ENCODE assay signal across 11 cellular contexts in the genomic region with DNA sequence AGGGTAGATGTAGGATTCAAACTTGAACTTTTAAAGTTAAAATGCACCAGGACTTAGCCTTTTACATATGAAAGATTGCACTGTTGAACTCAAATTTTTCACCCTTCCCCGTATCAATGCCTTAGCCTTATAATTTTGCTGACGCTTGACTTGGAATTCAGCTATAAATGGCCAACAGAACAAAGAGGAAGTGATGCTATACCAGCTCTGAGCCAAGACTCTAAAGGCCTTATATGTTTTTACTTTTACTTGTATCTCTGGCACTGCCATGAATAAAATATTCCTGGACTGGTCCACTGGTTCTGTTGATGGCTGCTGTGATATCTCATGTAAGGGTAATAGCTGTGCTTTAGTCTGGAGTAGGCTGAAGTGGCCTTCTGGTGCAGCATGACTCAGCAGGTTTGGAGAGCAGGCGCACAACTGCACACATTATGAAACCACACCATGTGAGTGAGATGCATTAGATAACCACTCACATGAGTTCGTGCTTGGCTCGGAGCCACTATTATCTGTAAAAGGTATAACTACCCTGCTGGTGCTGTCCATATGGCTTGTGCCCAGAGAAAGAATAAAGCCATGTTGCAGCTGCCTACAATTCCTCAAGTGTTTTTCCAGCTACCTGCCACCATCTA. TPM values are rescaled to one million over a fixed set of nuclear protein-coding genes. Genes with fewer than 3 reads are reported as not detected.
DNase-seq lines count a peak whose midpoint lies in the region; ATAC-seq and TF ChIP-seq lines count a peak whose summit lies in the region.
"Had no signal": no experiment of that assay in that cellular context is flagged by ENCODE, and none has a peak within 500 bp of the region (broad histone marks: within the 10 kb centered on the region; RNA-seq: fewer than 3 reads in every experiment).

No MANE protein-coding gene starts in this region.

- 38 to 61% methylated on average over 5 of the region's 5 CpGs for WGBS in body of pancreas, 2 donors

- no peaks in the 10 kb centered on the region for H3K4me1 ChIP-seq in body of pancreas
- H3K4me1 ChIP-seq in right atrium auricular region, result no peaks in the 10 kb centered on the region

- H3K27ac Mint-ChIP-seq in glutamatergic neuron (ENCODE audit: unreplicated experiment), result no peak overlapping the region
- H3K27ac Mint-ChIP-seq: B cell, T-helper 17 cell had no signal

- no peaks in the 10 kb centered on the region for H3K36me3 Mint-ChIP-seq in glutamatergic neuron (ENCODE audit: unreplicated experiment)

- no peaks in the 10 kb centered on the region for H3K27me3 Mint-ChIP-seq in glutamatergic neuron (ENCODE audit: unreplicated experiment)

- DNase-seq in NCI-H748 (lab: John Stamatoyannopoulos, UW; ENCODE audit: unreplicated experiment), result peak; percentile 44
- DNase-seq in NCI-H748 treated with DMSO at 0.1 percent for 48 hours (lab: John Stamatoyannopoulos, UW), result no peak
- peak; percentile 56 for DNase-seq in NAMALWA (ENCODE audit: low spot score)
- peak; percentile 56 to 91 (median 80) for DNase-seq in body of pancreas
- DNase-seq in myocyte (ENCODE audit: low read depth), result peak; percentile 14
- no peak for DNase-seq in glutamatergic neuron
- no peak for DNase-seq in right atrium auricular region (ENCODE audit: low spot score)
- DNase-seq: activated effector memory CD4-positive, alpha-beta T cell treated with Interleukin-2 at 50 U/mL for 16 hours; T-helper 17 cell had no signal

- H3K36me3 ChIP-seq in body of pancreas (replicated peaks in 1 of 2; ENCODE audit: insufficient read depth in 1 of 2, low read depth in 2 of 2), result no peaks in the 10 kb centered on the region
- H3K36me3 ChIP-seq in right atrium auricular region, result no peaks in the 10 kb centered on the region

- no peaks in the 10 kb centered on the region for H3K27me3 ChIP-seq in body of pancreas
- no peaks in the 10 kb centered on the region for H3K27me3 ChIP-seq in right atrium auricular region

- no peak overlapping the region for H3K4me3 ChIP-seq in body of pancreas
- no peak overlapping the region for H3K4me3 ChIP-seq in right atrium auricular region

- intact Hi-C loops in body of pancreas (cut with DNase I), result no loop called here

- H3K27ac ChIP-seq in body of pancreas (peak overlapping the region in 1 of 4 donors; percentile 6), right atrium auricular region (no peak overlapping the region)

- peak; percentile 95 for ATAC-seq in body of pancreas
- ATAC-seq in GM19035 (IDR thresholded peaks at IDR 0.05; ENCODE audit: unreplicated experiment), result no peak
- ATAC-seq: T-helper 17 cell had no signal

- H3K9me3 ChIP-seq in body of pancreas, result no peaks in the 10 kb centered on the region
- H3K9me3 ChIP-seq in right atrium auricular region, result no peaks in the 10 kb centered on the region

- peaks cover 4% of the 10 kb centered on the region for H3K9me3 Mint-ChIP-seq in glutamatergic neuron (ENCODE audit: unreplicated experiment)

- no peak for TF ChIP-seq POLR2A in body of pancreas (IDR thresholded peaks at IDR 0.05)

- no peak for TF ChIP-seq CTCF in body of pancreas (IDR thresholded peaks at IDR 0.05)
- no peak for TF ChIP-seq CTCF in glutamatergic neuron (IDR thresholded peaks at IDR 0.05; ENCODE audit: partially characterized antibody, unreplicated experiment)
- TF ChIP-seq CTCF in right atrium auricular region (IDR thresholded peaks at IDR 0.05), result no peak

- no peak overlapping the region for H3K4me3 Mint-ChIP-seq in glutamatergic neuron (ENCODE audit: unreplicated experiment)
- H3K4me3 Mint-ChIP-seq: B cell, T-helper 17 cell had no signal

- no peaks in the 10 kb centered on the region for H3K4me1 Mint-ChIP-seq in glutamatergic neuron (ENCODE audit: low read depth, unreplicated experiment)

RNA-seq across cellular contexts. Expression of gene IER3IP1, which starts 8.4 kb away (rescaled TPM):
- total RNA-seq in body of pancreas (1 to 10 TPM; 5.6 to 8.0 TPM), myocyte (20.6 and 25.6 TPM in 2 replicates), glutamatergic neuron (ENCODE audit: unreplicated experiment) (9.8 TPM), right atrium auricular region (10 to 100 TPM in 1 of 2 donors, 1 to 10 TPM in 1; 9.7 to 15.5 TPM)
- 23.5 TPM for polyA plus RNA-seq in myocyte (2012)

RNA-seq across cellular contexts. Expression of gene HDHD2, which starts 34.2 kb away (rescaled TPM):
- total RNA-seq in body of pancreas (10 to 100 TPM; 22.8 to 24.1 TPM), myocyte (17.8 and 19.1 TPM in 2 replicates), glutamatergic neuron (ENCODE audit: unreplicated experiment) (55.3 TPM), right atrium auricular region (10 to 100 TPM; 15.7 to 36.0 TPM)
- 16.8 TPM for polyA plus RNA-seq in myocyte (2012)

Comparison
In these comparisons a context has a peak if more than half of its experiments do, and no peak if none do; other contexts are left out.
1. DNase-seq: peak in NCI-H748 (single experiment), NAMALWA (single experiment), body of pancreas (4 of 4) and myocyte (single experiment); none in NCI-H748 treated with DMSO at 0.1 percent for 48 hours (single experiment), glutamatergic neuron (single experiment) and right atrium auricular region (single experiment).